Comparison of ENCODE assay signal across 17 cellular contexts in the genomic region with DNA sequence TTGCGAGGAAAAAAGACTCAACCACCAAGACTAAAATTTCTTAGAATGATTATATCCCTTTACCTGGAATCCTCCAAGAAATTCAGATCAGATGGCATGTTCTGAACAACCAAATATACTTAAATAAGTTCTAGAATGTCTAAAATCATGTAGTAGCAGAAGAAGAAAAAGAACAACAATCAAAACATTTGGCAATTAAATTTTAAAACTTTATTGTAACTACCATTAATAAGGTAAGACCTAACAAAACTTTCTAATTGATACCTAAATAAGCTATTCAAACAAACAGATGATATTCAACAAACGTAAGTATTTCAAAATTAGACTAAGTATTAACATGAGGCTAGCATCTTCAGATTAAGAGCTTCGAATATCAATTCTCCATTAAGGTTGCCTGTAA. TPM values are rescaled to one million over a fixed set of nuclear protein-coding genes. Genes with fewer than 3 reads are reported as not detected.
A peak's percentile ranks its signal among the peaks of the same experiment; 100 is the strongest.
DNase-seq lines count a peak whose midpoint lies in the region; ATAC-seq and TF ChIP-seq lines count a peak whose summit lies in the region.
"Had no signal": no experiment of that assay in that cellular context is flagged by ENCODE, and none has a peak within 500 bp of the region (broad histone marks: within the 10 kb centered on the region; RNA-seq: fewer than 3 reads in every experiment).

No MANE protein-coding gene starts in this region.

- intact Hi-C loops in activated T-helper 2 cell treated with anti-CD3 and anti-CD28 coated beads, Interferon-gamma antibody, Interleukin-2, Interleukin-4, amounts not matched to agents 10 μg/mL and 5 μg/mL and 100 μg/mL, durations not matched to agents 14 hours and 24 hours and 36 hours (cut with micrococcal nuclease) = no loop called here
- intact Hi-C loops in natural killer cell (cut with micrococcal nuclease) = no loop called here

- peaks cover 27% of the 10 kb centered on the region; the same call in 1 of the 2 replicates for H3K36me3 ChIP-seq in KOPT-K1 (ENCODE audit: insufficient read depth, low read length)
- H3K36me3 ChIP-seq: left ventricle myocardium inferior had no signal

- ATAC-seq in activated T-cell treated with anti-CD3 and anti-CD28 coated beads, Interleukin-2, amount 50 U/mL, for 72 hours (replicated peaks in 1 of 2) = no peak
- ATAC-seq in activated T-cell treated with anti-CD3 and anti-CD28 coated beads, Interleukin-2, amount 50 U/mL, for 4 hours = no peak
- ATAC-seq in natural killer cell = no peak
- ATAC-seq in GM21529 (IDR thresholded peaks at IDR 0.05; ENCODE audit: unreplicated experiment) = no peak

- H3K9me3 Mint-ChIP-seq in activated T-cell treated with anti-CD3 and anti-CD28 coated beads, Interleukin-2, amount 50 U/mL, for 72 hours = no peaks in the 10 kb centered on the region
- H3K9me3 Mint-ChIP-seq in activated T-cell treated with anti-CD3 and anti-CD28 coated beads, Interleukin-2, amount 50 U/mL, for 4 hours = no peaks in the 10 kb centered on the region
- no peaks in the 10 kb centered on the region for H3K9me3 Mint-ChIP-seq in activated T-helper 2 cell treated with anti-CD3 and anti-CD28 coated beads, Interferon-gamma antibody, Interleukin-2, Interleukin-4, amounts not matched to agents 10 μg/mL and 5 μg/mL and 100 μg/mL, durations not matched to agents 14 hours and 24 hours and 36 hours
- H3K9me3 Mint-ChIP-seq in natural killer cell (no peaks in the 10 kb centered on the region), immature natural killer cell (no peaks in the 10 kb centered on the region)
- H3K9me3 Mint-ChIP-seq: CD8-positive, alpha-beta memory T cell; HFFc6 had no signal

- H3K27ac ChIP-seq in KOPT-K1 (ENCODE audit: low read depth, low read length, poor library complexity, severe bottlenecking) = peak overlapping the region; percentile 9
- H3K27ac ChIP-seq: left ventricle myocardium inferior had no signal

- no peaks in the 10 kb centered on the region for H3K9me3 ChIP-seq in KOPT-K1 (ENCODE audit: insufficient read depth, low read length, poor library complexity, severe bottlenecking)
- H3K9me3 ChIP-seq: left ventricle myocardium inferior had no signal

- H3K4me1 Mint-ChIP-seq in activated T-cell treated with anti-CD3 and anti-CD28 coated beads, Interleukin-2, amount 50 U/mL, for 72 hours (ENCODE audit: low read depth) = peaks cover 41% of the 10 kb centered on the region
- H3K4me1 Mint-ChIP-seq in activated T-cell treated with anti-CD3 and anti-CD28 coated beads, Interleukin-2, amount 50 U/mL, for 4 hours (ENCODE audit: low read depth) = peaks cover 35% of the 10 kb centered on the region
- H3K4me1 Mint-ChIP-seq in activated T-helper 2 cell treated with anti-CD3 and anti-CD28 coated beads, Interferon-gamma antibody, Interleukin-2, Interleukin-4, amounts not matched to agents 10 μg/mL and 5 μg/mL and 100 μg/mL, durations not matched to agents 14 hours and 24 hours and 36 hours (ENCODE audit: low read depth) = peaks cover 24% of the 10 kb centered on the region
- H3K4me1 Mint-ChIP-seq in natural killer cell = peaks cover 35 to 41% of the 10 kb centered on the region in 2 donors
- H3K4me1 Mint-ChIP-seq in immature natural killer cell = peaks cover 38 to 62% of the 10 kb centered on the region in 2 donors

- peak overlapping the region; percentile 89 for H3K27ac Mint-ChIP-seq in activated T-cell treated with anti-CD3 and anti-CD28 coated beads, Interleukin-2, amount 50 U/mL, for 72 hours
- H3K27ac Mint-ChIP-seq in activated T-helper 2 cell treated with anti-CD3 and anti-CD28 coated beads, Interferon-gamma antibody, Interleukin-2, Interleukin-4, amounts not matched to agents 10 μg/mL and 5 μg/mL and 100 μg/mL, durations not matched to agents 14 hours and 24 hours and 36 hours = no peak overlapping the region
- H3K27ac Mint-ChIP-seq in natural killer cell (peak overlapping the region; percentile 23 to 45), immature natural killer cell (no peak overlapping the region)
- H3K27ac Mint-ChIP-seq: HFFc6 had no signal

- no peak for TF ChIP-seq CTCF in natural killer cell (IDR thresholded peaks at IDR 0.05)

- peaks cover 6% of the 10 kb centered on the region for H3K27me3 Mint-ChIP-seq in activated T-cell treated with anti-CD3 and anti-CD28 coated beads, Interleukin-2, amount 50 U/mL, for 72 hours (ENCODE audit: low read depth)
- H3K27me3 Mint-ChIP-seq in activated T-cell treated with anti-CD3 and anti-CD28 coated beads, Interleukin-2, amount 50 U/mL, for 4 hours (ENCODE audit: low read depth) = no peaks in the 10 kb centered on the region
- H3K27me3 Mint-ChIP-seq in activated T-helper 2 cell treated with anti-CD3 and anti-CD28 coated beads, Interferon-gamma antibody, Interleukin-2, Interleukin-4, amounts not matched to agents 10 μg/mL and 5 μg/mL and 100 μg/mL, durations not matched to agents 14 hours and 24 hours and 36 hours (ENCODE audit: low read depth) = no peaks in the 10 kb centered on the region
- H3K27me3 Mint-ChIP-seq in natural killer cell (ENCODE audit: low read depth in 2 of 2) (no peaks in the 10 kb centered on the region), immature natural killer cell (ENCODE audit: low read depth in 3 of 3) (peaks cover 0 to 8% (median 3%) of the 10 kb centered on the region in 3 donors)

- H3K4me3 Mint-ChIP-seq in activated T-cell treated with anti-CD3 and anti-CD28 coated beads, Interleukin-2, amount 50 U/mL, for 72 hours = peak overlapping the region; percentile 34 to 72
- no peak overlapping the region for H3K4me3 Mint-ChIP-seq in activated T-cell treated with anti-CD3 and anti-CD28 coated beads, Interleukin-2, amount 50 U/mL, for 4 hours
- H3K4me3 Mint-ChIP-seq in activated T-helper 2 cell treated with anti-CD3 and anti-CD28 coated beads, Interferon-gamma antibody, Interleukin-2, Interleukin-4, amounts not matched to agents 10 μg/mL and 5 μg/mL and 100 μg/mL, durations not matched to agents 14 hours and 24 hours and 36 hours (ENCODE audit: low read depth) = peak overlapping the region; percentile 2
- H3K4me3 Mint-ChIP-seq in natural killer cell (no peak overlapping the region), immature natural killer cell (no peak overlapping the region)

- no peak for DNase-seq in activated T-cell treated with anti-CD3 and anti-CD28 coated beads, Interleukin-2, amount 50 U/mL, for 72 hours
- no peak for DNase-seq in activated T-cell treated with anti-CD3 and anti-CD28 coated beads, Interleukin-2, amount 50 U/mL, for 4 hours
- DNase-seq in activated T-helper 2 cell treated with anti-CD3 and anti-CD28 coated beads, Interferon-gamma antibody, Interleukin-2, Interleukin-4, amounts not matched to agents 10 μg/mL and 5 μg/mL and 100 μg/mL, durations not matched to agents 14 hours and 24 hours and 36 hours (ENCODE audit: low spot score) = no peak
- no peak for DNase-seq in natural killer cell
- no peak for DNase-seq in immature natural killer cell
- DNase-seq in UCSD-AML1 (lab: John Stamatoyannopoulos, UW; ENCODE audit: unreplicated experiment) = no peak
- DNase-seq: CD8-positive, alpha-beta memory T cell; cerebellar nuclear complex; HFFc6; left ventricle myocardium inferior; NCI-H2029 treated with DMSO at 0.1 percent for 48 hours; NCI-H446; NK-92 treated with Interleukin-12 subunit alpha and Interleukin-12 subunit beta, amount 100 ng/mL, for 24 hours; stimulated activated CD4-positive, alpha-beta T cell treated with anti-CD3 and anti-CD28 coated beads, Interleukin-4, amount 100 ng/mL, for 24 hours; SW 1271 had no signal

- peaks cover 4 to 5% of the 10 kb centered on the region in 2 donors for H3K36me3 Mint-ChIP-seq in activated T-cell treated with anti-CD3 and anti-CD28 coated beads, Interleukin-2, amount 50 U/mL, for 72 hours (ENCODE audit: insufficient read depth in 2 of 2)
- H3K36me3 Mint-ChIP-seq in activated T-cell treated with anti-CD3 and anti-CD28 coated beads, Interleukin-2, amount 50 U/mL, for 4 hours (ENCODE audit: insufficient read depth) = peaks cover 2% of the 10 kb centered on the region
- H3K36me3 Mint-ChIP-seq in activated T-helper 2 cell treated with anti-CD3 and anti-CD28 coated beads, Interferon-gamma antibody, Interleukin-2, Interleukin-4, amounts not matched to agents 10 μg/mL and 5 μg/mL and 100 μg/mL, durations not matched to agents 14 hours and 24 hours and 36 hours (ENCODE audit: low read depth) = peaks cover 27% of the 10 kb centered on the region
- H3K36me3 Mint-ChIP-seq in natural killer cell (no peaks in the 10 kb centered on the region), immature natural killer cell (no peaks in the 10 kb centered on the region)

RNA-seq across cellular contexts. Expression of a gene that starts 4.3 kb away (rescaled TPM):
- 10 to 100 TPM; 77.8 to 79.2 TPM for total RNA-seq in activated T-cell treated with anti-CD3 and anti-CD28 coated beads, Interleukin-2, amount 50 U/mL, for 72 hours
- 10 to 100 TPM; 67.1 to 72.2 (median 67.6) TPM for total RNA-seq in activated T-cell treated with anti-CD3 and anti-CD28 coated beads, Interleukin-2, amount 50 U/mL, for 4 hours
- 101 and 107 TPM in 2 replicates for total RNA-seq in activated T-helper 2 cell treated with anti-CD3 and anti-CD28 coated beads, Interferon-gamma antibody, Interleukin-2, Interleukin-4, amounts not matched to agents 10 μg/mL and 5 μg/mL and 100 μg/mL, durations not matched to agents 14 hours and 24 hours and 36 hours
- 100 to 1,000 TPM in 1 of 3 donors, 10 to 100 TPM in 2; 86.9 to 114 (median 90.3) TPM for total RNA-seq in natural killer cell
- polyA plus RNA-seq in immature natural killer cell = 10 to 100 TPM; 20.6 to 39.0 (median 22.2) TPM

Comparison
In these comparisons a context has a peak if more than half of its experiments do, and no peak if none do; other contexts are left out.
1. H3K4me3 Mint-ChIP-seq: peak in activated T-cell treated with anti-CD3 and anti-CD28 coated beads, Interleukin-2, amount 50 U/mL, for 72 hours (2 of 2) and activated T-helper 2 cell treated with anti-CD3 and anti-CD28 coated beads, Interferon-gamma antibody, Interleukin-2, Interleukin-4, amounts not matched to agents 10 μg/mL and 5 μg/mL and 100 μg/mL, durations not matched to agents 14 hours and 24 hours and 36 hours (single experiment); none in activated T-cell treated with anti-CD3 and anti-CD28 coated beads, Interleukin-2, amount 50 U/mL, for 4 hours (single experiment), natural killer cell (single experiment) and immature natural killer cell (0 of 5).
2. H3K27ac Mint-ChIP-seq: peak in activated T-cell treated with anti-CD3 and anti-CD28 coated beads, Interleukin-2, amount 50 U/mL, for 72 hours (single experiment) and natural killer cell (2 of 2); none in activated T-helper 2 cell treated with anti-CD3 and anti-CD28 coated beads, Interferon-gamma antibody, Interleukin-2, Interleukin-4, amounts not matched to agents 10 μg/mL and 5 μg/mL and 100 μg/mL, durations not matched to agents 14 hours and 24 hours and 36 hours (single experiment) and immature natural killer cell (0 of 6).